Comparison of ENCODE assay signal across 1 cellular context in genomic region chr13:27638521-27638920, GRCh38.
TF ChIP-seq lines count a peak whose summit lies in the region.

No MANE protein-coding gene starts in this region.

TF ChIP-seq in GM23338, 12 proteins besides CTCF, POLR2A, EP300 and RAD21 (continued from another document):
- no peak for TF ChIP-seq ZNF462 (CRISPR knock-in tag; IDR thresholded peaks at IDR 0.05)
